In genomic region chr22:41300661-41301060, GRCh38 we compare ENCODE assay signal across 8 cellular contexts. TPM values are rescaled to one million over a fixed set of nuclear protein-coding genes. Genes with fewer than 3 reads are reported as not detected.
A peak's percentile ranks its signal among the peaks of the same experiment; 100 is the strongest.
DNase-seq lines count a peak whose midpoint lies in the region; ATAC-seq and TF ChIP-seq lines count a peak whose summit lies in the region.

No MANE protein-coding gene starts in this region.

- H3K9me3 ChIP-seq in SK-N-SH = no peaks in the 10 kb centered on the region
- H3K9me3 ChIP-seq in iPS-18a (ENCODE audit: control insufficient read depth, low read depth, low read length) = no peaks in the 10 kb centered on the region

- H3K79me2 ChIP-seq in SK-N-SH (ENCODE audit: insufficient read depth) = peaks cover 52% of the 10 kb centered on the region

- no peak for TF ChIP-seq EP300 in SK-N-SH (IDR thresholded peaks at IDR 0.05; ENCODE audit: borderline replicate concordance in 1 of 2, low read depth in 1 of 2, low read length in 1 of 2)

- no peaks in the 10 kb centered on the region for H3K27me3 ChIP-seq in SK-N-SH (ENCODE audit: insufficient read depth)
- H3K27me3 ChIP-seq in iPS-18a (ENCODE audit: control insufficient read depth, insufficient read depth, low read length) = no peaks in the 10 kb centered on the region

- WGBS in SK-N-SH (ENCODE audit: low lambda C conversion rate) = 49% methylated on average over 4 of the region's 7 CpGs

- H3K9ac ChIP-seq in SK-N-SH (peak overlapping the region; percentile 93; the same call in 1 of the 2 replicates), iPS-18a (ENCODE audit: low read length) (peak overlapping the region; percentile 44)

- H3K4me2 ChIP-seq in SK-N-SH = peak overlapping the region; percentile 80

- H3K4me3 ChIP-seq in SK-N-SH (ENCODE audit: low read depth in 2 of 2, low read length in 1 of 2) (peak overlapping the region; percentile 64 to 65), iPS-18a (ENCODE audit: low read length) (peak overlapping the region; percentile 79)

- peak overlapping the region; percentile 82; the same call in 1 of the 2 replicates for H2AFZ ChIP-seq in SK-N-SH (ENCODE audit: low read depth)

- H3K36me3 ChIP-seq in SK-N-SH (replicated peaks in 1 of 2; ENCODE audit: control insufficient read depth in 1 of 2, insufficient read depth in 2 of 2, low read length in 1 of 2) = no peaks in the 10 kb centered on the region
- no peaks in the 10 kb centered on the region for H3K36me3 ChIP-seq in iPS-18a (ENCODE audit: control insufficient read depth, low read depth, low read length)

- H3K4me1 Mint-ChIP-seq in activated T-helper 17 cell treated with anti-CD3 and anti-CD28 coated beads, Interleukin-2, amount 50 U/mL, for 72 hours = peaks cover 21% of the 10 kb centered on the region
- H3K4me1 Mint-ChIP-seq in stimulated activated naive CD8-positive, alpha-beta T cell treated with anti-CD3 and anti-CD28 coated beads, Interleukin-15, amount 100 ng/mL, for 72 hours = peaks cover 36% of the 10 kb centered on the region

- CTCF ChIA-PET in SK-N-SH (lab: Yijun Ruan, JAX) = no interaction called here
- CTCF ChIA-PET in GM10248 (lab: Yijun Ruan, JAX) = interaction anchor here (0.7 to 2.5 kb wide), 5 partner anchors 10 to 371 kb away, joined by 3 to 13 read pairs (median 4); partner anchors contain the start of gene RANGAP1

- H3K27ac Mint-ChIP-seq in activated T-helper 17 cell treated with anti-CD3 and anti-CD28 coated beads, Interleukin-2, amount 50 U/mL, for 72 hours = peak overlapping the region; percentile 95
- peak overlapping the region in 1 of 2 donors; percentile 89 for H3K27ac Mint-ChIP-seq in stimulated activated naive CD8-positive, alpha-beta T cell treated with anti-CD3 and anti-CD28 coated beads, Interleukin-15, amount 100 ng/mL, for 72 hours

- no peaks in the 10 kb centered on the region for H3K27me3 Mint-ChIP-seq in activated T-helper 17 cell treated with anti-CD3 and anti-CD28 coated beads, Interleukin-2, amount 50 U/mL, for 72 hours
- H3K27me3 Mint-ChIP-seq in stimulated activated naive CD8-positive, alpha-beta T cell treated with anti-CD3 and anti-CD28 coated beads, Interleukin-15, amount 100 ng/mL, for 72 hours = no peaks in the 10 kb centered on the region

- peaks cover 8% of the 10 kb centered on the region for H3F3A ChIP-seq in SK-N-SH (replicated peaks; ENCODE audit: insufficient read depth)

- no peak for ATAC-seq in SK-N-SH treated with all-trans-retinoic acid at 6 μM for 48 hours
- no peak for ATAC-seq in activated T-helper 17 cell treated with anti-CD3 and anti-CD28 coated beads, Interleukin-2, amount 50 U/mL, for 72 hours (replicated peaks)
- no peak for ATAC-seq in stimulated activated naive CD8-positive, alpha-beta T cell treated with anti-CD3 and anti-CD28 coated beads, Interleukin-15, amount 100 ng/mL, for 72 hours
- no peak for ATAC-seq in GM21529 (IDR thresholded peaks at IDR 0.05; ENCODE audit: unreplicated experiment)

- H3K9me2 ChIP-seq in SK-N-SH = no peaks in the 10 kb centered on the region

- H3K9me3 Mint-ChIP-seq in activated T-helper 17 cell treated with anti-CD3 and anti-CD28 coated beads, Interleukin-2, amount 50 U/mL, for 72 hours = no peaks in the 10 kb centered on the region
- no peaks in the 10 kb centered on the region for H3K9me3 Mint-ChIP-seq in stimulated activated naive CD8-positive, alpha-beta T cell treated with anti-CD3 and anti-CD28 coated beads, Interleukin-15, amount 100 ng/mL, for 72 hours

- no peak overlapping the region; a peak in 2 of 4 replicates for H3K27ac ChIP-seq in SK-N-SH (ENCODE audit: low read depth in 2 of 2, low read length in 1 of 2)
- H3K27ac ChIP-seq in iPS-18a (ENCODE audit: low read length) = no peak overlapping the region

- H3K36me3 Mint-ChIP-seq in activated T-helper 17 cell treated with anti-CD3 and anti-CD28 coated beads, Interleukin-2, amount 50 U/mL, for 72 hours (ENCODE audit: low read depth) = peaks cover 16% of the 10 kb centered on the region

- no peak for TF ChIP-seq RAD21 in SK-N-SH (IDR thresholded peaks at IDR 0.05; ENCODE audit: low read length)

- POLR2A ChIA-PET in SK-N-SH (lab: Yijun Ruan, JAX) (interaction anchor here (1.1 kb wide), 1 partner anchor 14 kb away, joined by 8 read pairs; the partner anchor contains the start of gene RANGAP1), GM10248 (lab: Yijun Ruan, JAX) (interaction anchor here (0.9 to 1.0 kb wide), 2 partner anchors 11 to 14 kb away, joined by 6 to 9 read pairs; partner anchors contain the start of gene RANGAP1)

- peaks cover 3 to 5% of the 10 kb centered on the region in 2 experiments; a peak in 2 of 4 replicates for H3K4me1 ChIP-seq in SK-N-SH (ENCODE audit: control insufficient read depth in 1 of 2, insufficient read depth in 2 of 2, low read depth in 1 of 2, low read length in 1 of 2)
- peaks cover 14% of the 10 kb centered on the region for H3K4me1 ChIP-seq in iPS-18a (ENCODE audit: control insufficient read depth, low read depth, low read length)

- TF ChIP-seq CTCF in SK-N-SH (IDR thresholded peaks at IDR 0.05) = no peak
- no peak for TF ChIP-seq CTCF in GM10248 (IDR thresholded peaks at IDR 0.05; ENCODE audit: control extremely low read depth, extremely low read depth, low read depth, missing control alignments)

- no peaks in the 10 kb centered on the region for H4K20me1 ChIP-seq in SK-N-SH (ENCODE audit: insufficient read depth)

- DNase-seq in SK-N-SH = no peak
- no peak for DNase-seq in stimulated activated naive CD8-positive, alpha-beta T cell treated with anti-CD3 and anti-CD28 coated beads, Interleukin-15, amount 100 ng/mL, for 72 hours
- DNase-seq in occipital lobe (lab: John Stamatoyannopoulos, UW) = no peak
- no peak for DNase-seq in GM10248 (ENCODE audit: extremely low spot score)

- peak overlapping the region; percentile 92 for H3K4me3 Mint-ChIP-seq in activated T-helper 17 cell treated with anti-CD3 and anti-CD28 coated beads, Interleukin-2, amount 50 U/mL, for 72 hours
- peak overlapping the region; percentile 74 to 79 for H3K4me3 Mint-ChIP-seq in stimulated activated naive CD8-positive, alpha-beta T cell treated with anti-CD3 and anti-CD28 coated beads, Interleukin-15, amount 100 ng/mL, for 72 hours

TF ChIP-seq in SK-N-SH, 30 proteins besides CTCF, POLR2A, EP300 and RAD21 (continues in another document):
- TF ChIP-seq EZH2phosphoT487 (IDR thresholded peaks at IDR 0.05; ENCODE audit: borderline replicate concordance, low read depth) (no peak), MXI1 (IDR thresholded peaks at IDR 0.05; ENCODE audit: low read depth, low read length) (no peak), TEAD4 (IDR thresholded peaks at IDR 0.05; ENCODE audit: borderline replicate concordance, insufficient read depth) (no peak), SMC3 (IDR thresholded peaks at IDR 0.05; ENCODE audit: low read depth, low read length) (no peak), TCF12 (IDR thresholded peaks at IDR 0.05) (no peak)
- TF ChIP-seq, protein P1, sequence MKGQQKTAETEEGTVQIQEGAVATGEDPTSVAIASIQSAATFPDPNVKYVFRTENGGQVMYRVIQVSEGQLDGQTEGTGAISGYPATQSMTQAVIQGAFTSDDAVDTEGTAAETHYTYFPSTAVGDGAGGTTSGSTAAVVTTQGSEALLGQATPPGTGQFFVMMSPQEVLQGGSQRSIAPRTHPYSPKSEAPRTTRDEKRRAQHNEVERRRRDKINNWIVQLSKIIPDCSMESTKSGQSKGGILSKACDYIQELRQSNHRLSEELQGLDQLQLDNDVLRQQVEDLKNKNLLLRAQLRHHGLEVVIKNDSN (IDR thresholded peaks at IDR 0.05; ENCODE audit: borderline replicate concordance, low read depth) = no peak

TF ChIP-seq in SK-N-SH treated with all-trans-retinoic acid at 6 μM for 48 hours, 23 proteins besides CTCF, POLR2A, EP300 and RAD21 (continues in another document):
- no peak for TF ChIP-seq TOX (CRISPR knock-in tag; IDR thresholded peaks at IDR 0.05; ENCODE audit: borderline replicate concordance)
- no peak for TF ChIP-seq RARB (CRISPR knock-in tag; IDR thresholded peaks at IDR 0.05)
- no peak for TF ChIP-seq ISL1 (CRISPR knock-in tag; IDR thresholded peaks at IDR 0.05)
- TF ChIP-seq, protein P2, sequence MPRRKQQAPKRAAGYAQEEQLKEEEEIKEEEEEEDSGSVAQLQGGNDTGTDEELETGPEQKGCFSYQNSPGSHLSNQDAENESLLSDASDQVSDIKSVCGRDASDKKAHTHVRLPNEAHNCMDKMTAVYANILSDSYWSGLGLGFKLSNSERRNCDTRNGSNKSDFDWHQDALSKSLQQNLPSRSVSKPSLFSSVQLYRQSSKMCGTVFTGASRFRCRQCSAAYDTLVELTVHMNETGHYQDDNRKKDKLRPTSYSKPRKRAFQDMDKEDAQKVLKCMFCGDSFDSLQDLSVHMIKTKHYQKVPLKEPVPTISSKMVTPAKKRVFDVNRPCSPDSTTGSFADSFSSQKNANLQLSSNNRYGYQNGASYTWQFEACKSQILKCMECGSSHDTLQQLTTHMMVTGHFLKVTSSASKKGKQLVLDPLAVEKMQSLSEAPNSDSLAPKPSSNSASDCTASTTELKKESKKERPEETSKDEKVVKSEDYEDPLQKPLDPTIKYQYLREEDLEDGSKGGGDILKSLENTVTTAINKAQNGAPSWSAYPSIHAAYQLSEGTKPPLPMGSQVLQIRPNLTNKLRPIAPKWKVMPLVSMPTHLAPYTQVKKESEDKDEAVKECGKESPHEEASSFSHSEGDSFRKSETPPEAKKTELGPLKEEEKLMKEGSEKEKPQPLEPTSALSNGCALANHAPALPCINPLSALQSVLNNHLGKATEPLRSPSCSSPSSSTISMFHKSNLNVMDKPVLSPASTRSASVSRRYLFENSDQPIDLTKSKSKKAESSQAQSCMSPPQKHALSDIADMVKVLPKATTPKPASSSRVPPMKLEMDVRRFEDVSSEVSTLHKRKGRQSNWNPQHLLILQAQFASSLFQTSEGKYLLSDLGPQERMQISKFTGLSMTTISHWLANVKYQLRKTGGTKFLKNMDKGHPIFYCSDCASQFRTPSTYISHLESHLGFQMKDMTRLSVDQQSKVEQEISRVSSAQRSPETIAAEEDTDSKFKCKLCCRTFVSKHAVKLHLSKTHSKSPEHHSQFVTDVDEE (CRISPR knock-in tag; IDR thresholded peaks at IDR 0.05) = no peak

RNA-seq across cellular contexts. Expression of gene ZC3H7B, which starts 0.7 kb away (rescaled TPM):
- polyA plus RNA-seq in SK-N-SH (2012; rRNA removed) = 21.7 and 27.1 TPM in 2 replicates
- 11.6 and 17.6 TPM in 2 replicates for polyA plus RNA-seq in SK-N-SH (2012; cell fraction: cytosol; rRNA removed)
- polyA plus RNA-seq in SK-N-SH (2012; cell fraction: nucleus; rRNA removed) = 44.4 and 48.1 TPM in 2 replicates
- 10 to 100 TPM; 28.3 to 48.6 TPM for total RNA-seq in activated T-helper 17 cell treated with anti-CD3 and anti-CD28 coated beads, Interleukin-2, amount 50 U/mL, for 72 hours
- total RNA-seq in occipital lobe = 51.3 TPM

RNA-seq across cellular contexts. Expression of gene RANGAP1, which starts 14.7 kb away (rescaled TPM):
- 65.8 and 67.1 TPM in 2 replicates for polyA plus RNA-seq in SK-N-SH (2012; rRNA removed)
- 31.3 and 43.2 TPM in 2 replicates for polyA plus RNA-seq in SK-N-SH (2012; cell fraction: cytosol; rRNA removed)
- 106 and 141 TPM in 2 replicates for polyA plus RNA-seq in SK-N-SH (2012; cell fraction: nucleus; rRNA removed)
- total RNA-seq in activated T-helper 17 cell treated with anti-CD3 and anti-CD28 coated beads, Interleukin-2, amount 50 U/mL, for 72 hours = 100 to 1,000 TPM in 1 of 2 donors, 10 to 100 TPM in 1; 81.6 to 166 TPM
- total RNA-seq in occipital lobe = 28.7 TPM

RNA-seq across cellular contexts. Expression of gene CHADL, which starts 59.9 kb away (rescaled TPM):
- 0.03 and 0.08 TPM in 2 replicates for polyA plus RNA-seq in SK-N-SH (2012; rRNA removed)
- 0.01 and 0.08 TPM in 2 replicates for polyA plus RNA-seq in SK-N-SH (2012; cell fraction: cytosol; rRNA removed)
- polyA plus RNA-seq in SK-N-SH (2012; cell fraction: nucleus; rRNA removed) = 0.69 and 0.72 TPM in 2 replicates
- total RNA-seq in activated T-helper 17 cell treated with anti-CD3 and anti-CD28 coated beads, Interleukin-2, amount 50 U/mL, for 72 hours = under 1 TPM; 0.41 to 0.50 TPM
- 2.8 TPM for total RNA-seq in occipital lobe
